ENCODE assay signal across 1 cellular context in genomic region chr20:56420028-56420427, GRCh38.
TF ChIP-seq lines count a peak whose summit lies in the region.

No MANE protein-coding gene starts in this region.

TF ChIP-seq in IMR-90, 13 proteins besides CTCF, POLR2A, EP300 and RAD21:
- no peak for TF ChIP-seq MAFK (IDR thresholded peaks at IDR 0.05; ENCODE audit: low read depth, low read length)
- TF ChIP-seq CEBPB (IDR thresholded peaks at IDR 0.05; ENCODE audit: low read depth, low read length) = no peak
- TF ChIP-seq NFE2L2 (IDR thresholded peaks at IDR 0.05; ENCODE audit: low read depth, low read length) = no peak
- no peak for TF ChIP-seq FOS (IDR thresholded peaks at IDR 0.05; ENCODE audit: low read depth, low read length)
